8 cellular contexts compared by ENCODE assay signal in the genomic region with DNA sequence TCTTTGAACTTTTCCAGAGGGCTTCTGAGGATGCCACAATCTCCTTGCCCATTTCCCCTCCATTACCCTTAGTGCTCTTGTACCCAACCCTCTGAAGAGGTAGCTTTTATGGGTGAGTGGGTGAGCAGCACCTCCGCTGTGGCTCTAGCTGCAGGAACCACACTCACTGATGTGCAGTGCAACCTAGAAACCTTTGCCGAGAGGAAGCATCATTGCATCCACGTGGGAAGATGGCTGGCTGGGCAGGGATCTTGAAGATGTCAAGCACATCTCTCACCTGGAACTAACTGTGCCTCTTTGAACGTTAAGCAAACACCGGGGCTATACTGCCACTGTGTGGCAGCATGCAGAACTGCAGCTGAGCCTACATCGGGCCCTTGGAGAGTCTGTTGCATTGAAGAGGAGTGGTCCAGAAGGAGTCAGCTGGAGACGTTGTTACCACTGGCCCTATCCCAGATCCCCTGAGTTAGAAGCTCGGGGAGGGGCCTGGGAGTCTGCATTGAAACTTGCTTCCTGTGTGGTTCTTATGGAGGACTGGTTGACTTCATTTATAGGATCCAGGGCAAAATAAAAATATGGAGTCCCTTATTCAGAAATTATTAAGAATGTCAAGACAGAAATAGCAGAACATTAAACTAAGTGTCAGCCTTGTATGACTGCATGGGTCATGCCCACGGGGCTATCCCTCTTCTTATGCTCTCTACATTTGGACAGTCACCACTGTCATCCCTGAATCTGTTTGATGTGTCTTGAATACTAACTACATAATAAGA. TPM values are rescaled to one million over a fixed set of nuclear protein-coding genes. Genes with fewer than 3 reads are reported as not detected.
A peak's percentile ranks its signal among the peaks of the same experiment; 100 is the strongest.
DNase-seq lines count a peak whose midpoint lies in the region; ATAC-seq and TF ChIP-seq lines count a peak whose summit lies in the region.

No MANE protein-coding gene starts in this region.

- no peaks in the 10 kb centered on the region for H3K27me3 ChIP-seq in lower lobe of right lung (ENCODE audit: low read depth)

- intact Hi-C loops in lower lobe of right lung (cut with DNase I) = loop anchor here (5.0 kb wide), 1 partner anchor 144 kb away; no protein-coding TSS in a partner anchor

- no peaks in the 10 kb centered on the region for H3K9me3 ChIP-seq in lower lobe of right lung

- TF ChIP-seq CTCF in AG10803 (conservative IDR thresholded peaks at IDR 0.05; ENCODE audit: low read length) (peak; percentile 100), lower lobe of right lung (IDR thresholded peaks at IDR 0.05) (peak; percentile 99)

- H3K4me3 ChIP-seq in AG10803 (ENCODE audit: low read length) (no peak overlapping the region), lower lobe of right lung (no peak overlapping the region)

- peak; percentile 56 for DNase-seq in AG10803 (ENCODE audit: low read depth)
- peak; percentile 27 to 78 for DNase-seq in NCI-H526 (lab: John Stamatoyannopoulos, UW)
- DNase-seq in activated CD4-positive, alpha-beta T cell treated with anti-CD3 and anti-CD28 coated beads, Interleukin-2, amount 50 U/mL, for 4 hours = peak; percentile 45 to 52
- DNase-seq in ecto neural progenitor cell (ENCODE audit: low spot score) = peak; percentile 87
- DNase-seq in lower lobe of right lung = peak; percentile 67
- peak; percentile 38 to 40 for DNase-seq in stimulated activated CD8-positive, alpha-beta memory T cell treated with anti-CD3 and anti-CD28 coated beads, Interleukin-15, amount 100 ng/mL, for 48 hours (ENCODE audit: low read depth in 2 of 2)

- peaks cover 14% of the 10 kb centered on the region for H3K4me1 ChIP-seq in lower lobe of right lung

- ATAC-seq in GM18909 (IDR thresholded peaks at IDR 0.05; ENCODE audit: poor library complexity, unreplicated experiment) (peak; percentile 78), HG03439 (IDR thresholded peaks at IDR 0.05; ENCODE audit: unreplicated experiment) (peak; percentile 78), lower lobe of right lung (peak; percentile 85 to 86)

- H3K27ac ChIP-seq in lower lobe of right lung = no peak overlapping the region

- H3K36me3 ChIP-seq in lower lobe of right lung = no peaks in the 10 kb centered on the region

RNA-seq across cellular contexts. Expression of a gene that starts 28.7 kb away (rescaled TPM):
- total RNA-seq in lower lobe of right lung = 145 TPM

RNA-seq across cellular contexts. Expression of a gene that starts 33.4 kb away (rescaled TPM):
- total RNA-seq in lower lobe of right lung = 37.7 TPM
